8 cellular contexts compared by ENCODE assay signal in genomic region chr14:46490150-46490769, GRCh38.
DNase-seq lines count a peak whose midpoint lies in the region; ATAC-seq, FAIRE-seq and TF ChIP-seq lines count a peak whose summit lies in the region.

No MANE protein-coding gene starts in this region.

- DNase-seq in HPDE6-E6E7 (ENCODE audit: extremely low spot score) (peak; percentile 21), GM12878 (ENCODE audit: low read depth, low spot score) (peak; percentile 52), breast epithelium (ENCODE audit: low spot score in 2 of 2) (no peak), cortex of kidney (lab: John Stamatoyannopoulos, UW) (no peak)
- DNase-seq in stimulated activated CD4-positive, alpha-beta T cell treated with anti-CD3 and anti-CD28 coated beads, Interleukin-1b, Interleukin-23, amount 100 ng/mL, for 48 hours: no peak

- H3K4me3 ChIP-seq in GM12878: no peak overlapping the region
- no peak overlapping the region for H3K4me3 ChIP-seq in breast epithelium

- no peaks in the 10 kb centered on the region for H4K20me1 ChIP-seq in GM12878 (ENCODE audit: control insufficient read depth, insufficient read depth)

- POLR2A ChIA-PET in GM12878 (lab: Charles Lee): no interaction called here

- H3K9ac ChIP-seq in GM12878 (ENCODE audit: control insufficient read depth, insufficient read depth, low read length): no peak overlapping the region

- peak; percentile 98 for ATAC-seq in GM21528 (IDR thresholded peaks at IDR 0.05; ENCODE audit: low FRiP score, unreplicated experiment)
- peak; percentile 99 for ATAC-seq in GM12878
- ATAC-seq in activated CD4-positive, CD25-positive, alpha-beta regulatory T cell treated with anti-CD3 and anti-CD28 coated beads, Interleukin-2, amount 50 U/mL, for 24 hours: no peak

- H3K9me3 ChIP-seq in GM12878 (replicated peaks; ENCODE audit: control insufficient read depth, insufficient read depth, low read length) (no peaks in the 10 kb centered on the region), breast epithelium (no peaks in the 10 kb centered on the region)

- H3K79me2 ChIP-seq in GM12878 (ENCODE audit: control insufficient read depth, insufficient read depth, low read length): no peaks in the 10 kb centered on the region

- H3K4me1 ChIP-seq in GM12878 (ENCODE audit: control insufficient read depth, insufficient read depth, low read length): no peaks in the 10 kb centered on the region
- H3K4me1 ChIP-seq in breast epithelium: no peaks in the 10 kb centered on the region

- peak; percentile 59 for TF ChIP-seq RAD21 in GM12878 (IDR thresholded peaks at IDR 0.05; ENCODE audit: insufficient read depth, low read depth, low read length)

- peak overlapping the region; percentile 22; the same call in 1 of the 2 replicates for H3K4me2 ChIP-seq in GM12878 (ENCODE audit: control insufficient read depth, insufficient read depth)

- peak in 1 of 2 experiments; percentile 61; a peak in 2 of 4 replicates for TF ChIP-seq EP300 in GM12878 (IDR thresholded peaks at IDR 0.05; ENCODE audit: borderline replicate concordance in 1 of 2, control insufficient read depth in 1 of 2, low read depth in 2 of 2, low read length in 2 of 2)

- BruUV-seq in GM12878 (replicated peaks; lab: Mats Ljungman, UMichigan): no TSS peak

- H3K27ac ChIP-seq in GM12878 (ENCODE audit: control insufficient read depth, insufficient read depth) (no peak overlapping the region), breast epithelium (no peak overlapping the region)

- no peak for TF ChIP-seq POLR2A in GM12878 (IDR thresholded peaks at IDR 0.05; ENCODE audit: low read depth, low read length)
- TF ChIP-seq POLR2A in breast epithelium (IDR thresholded peaks at IDR 0.05): no peak

- CTCF ChIA-PET in GM12878 (lab: Yijun Ruan, JAX): interaction anchor here (0.8 to 1.6 kb wide), 9 partner anchors 9 to 788 kb away, joined by 3 to 6 read pairs (median 4); no protein-coding TSS in a partner anchor

- H3K27me3 ChIP-seq in GM12878 (replicated peaks in 1 of 2; ENCODE audit: control insufficient read depth in 2 of 2, insufficient read depth in 2 of 2, low read length in 1 of 2) (no peaks in the 10 kb centered on the region), breast epithelium (no peaks in the 10 kb centered on the region)

- TF ChIP-seq CTCF in GM12872 (IDR thresholded peaks at IDR 0.05; ENCODE audit: insufficient read depth, low read depth, low read length) (peak; percentile 26; the same call in 1 of the 3 replicates), GM12878 (IDR thresholded peaks at IDR 0.05 in 2 of 3, conservative IDR thresholded peaks at IDR 0.05 in 1 of 3; ENCODE audit: control insufficient read depth in 2 of 3, extremely low read depth in 1 of 3, insufficient read depth in 1 of 3, low read depth in 3 of 3, low read length in 3 of 3) (peak; percentile 33 to 49 (median 37); a peak in 5 of 6 replicates), breast epithelium (IDR thresholded peaks at IDR 0.05) (no peak)

- SMC1A ChIA-PET in GM12878 (lab: Charles Lee; ENCODE audit: uncharacterized antibody, unreplicated experiment): interaction anchor here (0.9 to 1.8 kb wide), 12 partner anchors 8 to 839 kb away, joined by 3 to 8 read pairs (median 3); no protein-coding TSS in a partner anchor

- 4% methylated on average over 2 of the region's 2 CpGs for WGBS in GM12878 (ENCODE audit: insufficient coverage, insufficient replicate concordance, low lambda C conversion rate, missing lambda C conversion rate)

- RAD21 ChIA-PET in GM12878 (lab: Charles Lee; ENCODE audit: unreplicated experiment): interaction anchor here (1.0 to 2.2 kb wide), 4 partner anchors 9 to 240 kb away, joined by 3 to 6 read pairs (median 4); no protein-coding TSS in a partner anchor

- FAIRE-seq in GM12878 (lab: Jason Lieb, UNC): peak; percentile 13

- H2AFZ ChIP-seq in GM12878 (ENCODE audit: control insufficient read depth, low read depth, low read length): peak overlapping the region; percentile 36

- intact Hi-C loops in GM12878 (cut with micrococcal nuclease; ENCODE audit: unreplicated experiment): no loop called here
- intact Hi-C loops in breast epithelium (cut with DNase I; ENCODE audit: low total_unique reads): no loop called here

- in situ Hi-C loops in GM12878 (cut with MboI): no loop called here

- no peaks in the 10 kb centered on the region for H3K36me3 ChIP-seq in GM12878 (ENCODE audit: control insufficient read depth in 2 of 2, insufficient read depth in 2 of 2, low read length in 1 of 2)
- no peaks in the 10 kb centered on the region for H3K36me3 ChIP-seq in breast epithelium

TF ChIP-seq in GM12878, 131 proteins besides CTCF, POLR2A, EP300 and RAD21 (continues in another document):
- TF ChIP-seq ATF7 (IDR thresholded peaks at IDR 0.05; ENCODE audit: low read depth): peak; percentile 72
- no peak for TF ChIP-seq SREBF1 (IDR thresholded peaks at IDR 0.05; ENCODE audit: low read length)
- no peak for TF ChIP-seq TCF7 (IDR thresholded peaks at IDR 0.05; ENCODE audit: borderline replicate concordance)
- TF ChIP-seq POU2F2 (IDR thresholded peaks at IDR 0.05; ENCODE audit: borderline replicate concordance, low read depth, low read length): no peak
- TF ChIP-seq NBN (IDR thresholded peaks at IDR 0.05): peak; percentile 74
- TF ChIP-seq MTA3 (IDR thresholded peaks at IDR 0.05; ENCODE audit: borderline replicate concordance, low read length): no peak
- no peak for TF ChIP-seq ZNF592 (IDR thresholded peaks at IDR 0.05)
- TF ChIP-seq CUX1 (IDR thresholded peaks at IDR 0.05; ENCODE audit: insufficient replicate concordance, low read depth, low read length): no peak
- peak; percentile 56; the same call in 1 of the 2 replicates for TF ChIP-seq YY1 (IDR thresholded peaks at IDR 0.05; ENCODE audit: low read depth, low read length)
- TF ChIP-seq NR2C2 (IDR thresholded peaks at IDR 0.05; ENCODE audit: borderline replicate concordance, control insufficient read depth, insufficient read length, low read depth): no peak
- TF ChIP-seq ZSCAN29 (IDR thresholded peaks at IDR 0.05): no peak
- TF ChIP-seq CBFB (IDR thresholded peaks at IDR 0.05; ENCODE audit: low read depth): peak; percentile 66; the same call in 1 of the 2 replicates

Comparison
In these comparisons a context has a peak if more than half of its experiments do, and no peak if none do; other contexts are left out.
1. CTCF ChIP-seq: peak in GM12872 (single experiment) and GM12878 (3 of 3); none in breast epithelium (0 of 3).
2. ATAC-seq: peak in GM21528 (single experiment) and GM12878 (single experiment); none in activated CD4-positive, CD25-positive, alpha-beta regulatory T cell treated with anti-CD3 and anti-CD28 coated beads, Interleukin-2, amount 50 U/mL, for 24 hours (0 of 2).
3. DNase-seq: peak in HPDE6-E6E7 (single experiment) and GM12878 (single experiment); none in stimulated activated CD4-positive, alpha-beta T cell treated with anti-CD3 and anti-CD28 coated beads, Interleukin-1b, Interleukin-23, amount 100 ng/mL, for 48 hours (single experiment), breast epithelium (0 of 2) and cortex of kidney (single experiment).